Comparison of ENCODE assay signal across 21 cellular contexts in the genomic region with DNA sequence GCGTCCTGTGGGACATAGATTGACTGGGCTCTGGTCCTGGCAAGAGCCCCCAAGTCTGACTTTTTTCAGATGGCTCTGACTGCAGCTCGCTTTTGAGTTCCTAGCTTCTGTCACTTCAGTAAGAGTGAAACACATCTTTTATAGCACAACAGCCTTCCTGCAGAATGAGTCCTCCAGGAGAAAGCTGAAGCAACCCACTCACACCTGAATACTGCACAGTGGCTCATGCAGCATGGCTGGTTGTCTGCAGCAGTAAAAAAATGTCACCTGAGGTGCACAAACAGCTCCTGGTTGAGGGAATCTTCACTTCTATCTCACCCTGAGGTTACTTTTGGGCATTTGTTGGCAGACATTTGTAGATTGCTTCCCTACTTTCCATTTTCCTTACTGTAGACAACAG.
"Had no signal": no experiment of that assay in that cellular context is flagged by ENCODE, and none has a peak within 500 bp of the region (broad histone marks: within the 10 kb centered on the region; RNA-seq: fewer than 3 reads in every experiment).

No MANE protein-coding gene starts in this region.

- H3K27ac Mint-ChIP-seq: dendritic cell treated with granulocyte-macrophage colony-stimulating factor and Interleukin-4, amounts not matched to agents 40 ng/mL and 50 ng/mL, for 4 days; effector memory CD8-positive, alpha-beta T cell; endodermal cell had no signal

- DNase-seq: colonic mucosa; cortex of kidney; effector CD8-positive, alpha-beta T cell; effector memory CD8-positive, alpha-beta T cell; endodermal cell; erythroblast; esophagus squamous epithelium; foreskin fibroblast; foreskin melanocyte; gastrocnemius medialis; glutamatergic neuron; heart right ventricle; hippocampal formation; left cardiac atrium; left lung; left ventricle myocardium superior; lower lobe of right lung; mesendoderm; midbrain had no signal

- ATAC-seq: effector memory CD8-positive, alpha-beta T cell; gastrocnemius medialis; heart right ventricle; left cardiac atrium; left lung; left ventricle myocardium superior; lower lobe of right lung had no signal

- H3K4me3 Mint-ChIP-seq: dendritic cell treated with granulocyte-macrophage colony-stimulating factor and Interleukin-4, amounts not matched to agents 40 ng/mL and 50 ng/mL, for 4 days; effector memory CD8-positive, alpha-beta T cell; endodermal cell had no signal

- H3K27me3 Mint-ChIP-seq: dendritic cell treated with granulocyte-macrophage colony-stimulating factor and Interleukin-4, amounts not matched to agents 40 ng/mL and 50 ng/mL, for 4 days had no signal

- H3K9me3 Mint-ChIP-seq: endodermal cell had no signal

- H3K27ac ChIP-seq: colonic mucosa, epithelial cell of prostate, esophagus squamous epithelium, gastrocnemius medialis, heart right ventricle, left lung, lower lobe of right lung had no signal
